19 cellular contexts compared by ENCODE assay signal in the genomic region with DNA sequence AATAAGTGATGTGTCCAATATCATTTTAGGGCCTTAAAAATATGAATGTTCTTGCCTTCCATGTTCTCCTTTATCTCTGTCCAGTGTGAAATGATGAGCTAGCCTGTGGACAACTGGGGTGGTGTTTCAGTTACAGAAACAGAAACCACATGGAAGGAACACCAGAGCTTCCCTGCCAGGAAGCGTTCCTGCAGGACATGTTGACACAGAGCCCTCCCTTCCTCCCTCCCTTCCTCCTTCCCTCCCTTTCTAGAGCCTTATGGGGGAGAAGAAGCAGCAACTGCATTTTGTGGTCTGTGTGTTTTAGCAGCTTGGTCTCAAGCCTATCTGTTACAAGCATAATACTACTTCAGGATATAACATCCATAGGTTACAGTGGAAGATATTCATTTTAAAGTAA.
A peak's percentile ranks its signal among the peaks of the same experiment; 100 is the strongest.
DNase-seq lines count a peak whose midpoint lies in the region; ATAC-seq lines count a peak whose summit lies in the region.
"Had no signal": no experiment of that assay in that cellular context is flagged by ENCODE, and none has a peak within 500 bp of the region (broad histone marks: within the 10 kb centered on the region; RNA-seq: fewer than 3 reads in every experiment).

No MANE protein-coding gene starts in this region.

- DNase-seq in Right ventricle myocardium superior, result no peak
- DNase-seq in cardiac septum (ENCODE audit: low spot score), result no peak
- peak; percentile 60 for DNase-seq in brain pericyte (ENCODE audit: low read depth, low spot score)
- peak; percentile 1 for DNase-seq in glomerular visceral epithelial cell (ENCODE audit: extremely low spot score)
- DNase-seq in smooth muscle cell of the brain vasculature (ENCODE audit: low read depth, low spot score), result peak; percentile 68
- no peak for DNase-seq in NCI-H446 treated with DMSO at 0.1 percent for 48 hours (lab: John Stamatoyannopoulos, UW)
- DNase-seq in MV-4-11 (lab: John Stamatoyannopoulos, UW), result no peak
- DNase-seq: activated CD4-positive, CD25-positive, alpha-beta regulatory T cell treated with anti-CD3 and anti-CD28 coated beads, Interleukin-2, amount 50 U/mL, for 72 hours; activated gamma-delta T cell treated with Interleukin-2 at 50 U/mL for 16 hours; CD4-positive, alpha-beta memory T cell; HCEC 1CT; immature natural killer cell; NCI-H1048; NK-92 treated with Interleukin-12 subunit alpha and Interleukin-12 subunit beta, amount 100 ng/mL, for 24 hours; nucleus accumbens; stimulated activated naive B cell treated with anti-CD40 and anti-IgM and Interleukin-4, amounts not matched to agents 10 μg/mL and 1 μg/mL and 100 μg/mL, for 72 hours; transverse colon had no signal

- intact Hi-C loops in Right ventricle myocardium superior (cut with DNase I), result no loop called here
- intact Hi-C loops in cardiac septum (cut with DNase I), result no loop called here

- ATAC-seq in Right ventricle myocardium superior (ENCODE audit: poor library complexity) (peak; percentile 45), GM21381 (IDR thresholded peaks at IDR 0.05; ENCODE audit: unreplicated experiment) (no peak)
- ATAC-seq: GM12878; stimulated activated naive B cell treated with anti-CD40 and anti-IgM and Interleukin-4, amounts not matched to agents 10 μg/mL and 1 μg/mL and 100 μg/mL, for 72 hours had no signal

Comparison
In these comparisons a context has a peak if more than half of its experiments do, and no peak if none do; other contexts are left out.
1. DNase-seq: peak in brain pericyte (single experiment), glomerular visceral epithelial cell (single experiment) and smooth muscle cell of the brain vasculature (single experiment); none in Right ventricle myocardium superior (single experiment), cardiac septum (single experiment), NCI-H446 treated with DMSO at 0.1 percent for 48 hours (single experiment) and MV-4-11 (single experiment).